ENCODE assay signal across 25 cellular contexts in genomic region chr11:14656536-14657457, GRCh38. TPM values are rescaled to one million over a fixed set of nuclear protein-coding genes. Genes with fewer than 3 reads are reported as not detected.
DNase-seq lines count a peak whose midpoint lies in the region; ATAC-seq and TF ChIP-seq lines count a peak whose summit lies in the region.
"Had no signal": no experiment of that assay in that cellular context is flagged by ENCODE, and none has a peak within 500 bp of the region (broad histone marks: within the 10 kb centered on the region; RNA-seq: fewer than 3 reads in every experiment).

No MANE protein-coding gene starts in this region.

- no peak for TF ChIP-seq POLR2A in right lobe of liver (IDR thresholded peaks at IDR 0.05)

- H3K9ac ChIP-seq in colonic mucosa (ENCODE audit: low read depth in 2 of 2, low read length in 2 of 2) = no peak overlapping the region

- H3K9me3 Mint-ChIP-seq in activated CD4-positive, alpha-beta T cell treated with anti-CD3 and anti-CD28 coated beads, Interleukin-2, amount 10 ng/mL, durations not matched to agents 24 days and 14 days = peaks cover 16% of the 10 kb centered on the region
- H3K9me3 Mint-ChIP-seq: HFFc6 had no signal

- H3K27me3 ChIP-seq in colonic mucosa (no peaks in the 10 kb centered on the region), right lobe of liver (no peaks in the 10 kb centered on the region)
- H3K27me3 ChIP-seq: ascending aorta had no signal

- peak overlapping the region; percentile 17 for H3K4me3 Mint-ChIP-seq in activated CD4-positive, alpha-beta T cell treated with anti-CD3 and anti-CD28 coated beads, Interleukin-2, amount 10 ng/mL, durations not matched to agents 24 days and 14 days
- H3K4me3 Mint-ChIP-seq: activated CD4-positive, alpha-beta T cell treated with anti-CD3 and anti-CD28 coated beads, Interleukin-2, amount 10 ng/mL, durations not matched to agents 7 days and 5 days; HFFc6; neural crest cell had no signal

- H3K27ac Mint-ChIP-seq in activated CD4-positive, alpha-beta T cell treated with anti-CD3 and anti-CD28 coated beads, Interleukin-2, amount 10 ng/mL, durations not matched to agents 24 days and 14 days = peak overlapping the region; percentile 74
- H3K27ac Mint-ChIP-seq: activated CD4-positive, alpha-beta T cell treated with anti-CD3 and anti-CD28 coated beads, Interleukin-2, amount 10 ng/mL, durations not matched to agents 7 days and 5 days; HFFc6 had no signal

- WGBS in right lobe of liver (ENCODE audit: insufficient coverage, low coverage, low lambda C conversion rate, missing lambda C conversion rate) = 40% methylated on average over 4 of the region's 4 CpGs

- H3K4me1 Mint-ChIP-seq in activated CD4-positive, alpha-beta T cell treated with anti-CD3 and anti-CD28 coated beads, Interleukin-2, amount 10 ng/mL, durations not matched to agents 24 days and 14 days = peaks cover 39% of the 10 kb centered on the region
- H3K4me1 Mint-ChIP-seq: neural crest cell had no signal

- no peaks in the 10 kb centered on the region for H3K9me3 ChIP-seq in colonic mucosa
- no peaks in the 10 kb centered on the region for H3K9me3 ChIP-seq in right lobe of liver
- H3K9me3 ChIP-seq: A549, ascending aorta, prostate gland, spleen had no signal

- no peak overlapping the region for H3K4me3 ChIP-seq in colonic mucosa
- no peak overlapping the region for H3K4me3 ChIP-seq in right lobe of liver
- H3K4me3 ChIP-seq: A549, ascending aorta, prostate gland, spleen had no signal

- H3K4me1 ChIP-seq in colonic mucosa = no peaks in the 10 kb centered on the region
- H3K4me1 ChIP-seq in right lobe of liver = peaks cover 0 to 5% (median 0%) of the 10 kb centered on the region in 4 donors
- H3K4me1 ChIP-seq: prostate gland, spleen had no signal

- TF ChIP-seq CTCF in colonic mucosa (IDR thresholded peaks at IDR 0.05) = no peak
- no peak for TF ChIP-seq CTCF in right lobe of liver (IDR thresholded peaks at IDR 0.05)

- H3K27me3 Mint-ChIP-seq in activated CD4-positive, alpha-beta T cell treated with anti-CD3 and anti-CD28 coated beads, Interleukin-2, amount 10 ng/mL, durations not matched to agents 24 days and 14 days = no peaks in the 10 kb centered on the region
- H3K27me3 Mint-ChIP-seq: activated CD4-positive, alpha-beta T cell treated with anti-CD3 and anti-CD28 coated beads, Interleukin-2, amount 10 ng/mL, durations not matched to agents 7 days and 5 days had no signal

- intact Hi-C loops in activated CD4-positive, alpha-beta T cell treated with anti-CD3 and anti-CD28 coated beads, Interleukin-2, amount 10 ng/mL, durations not matched to agents 24 days and 14 days (cut with micrococcal nuclease) = no loop called here
- intact Hi-C loops in colonic mucosa (cut with DNase I) (no loop called here), right lobe of liver (cut with DNase I) (no loop called here)

- no peak for DNase-seq in activated CD4-positive, alpha-beta T cell treated with anti-CD3 and anti-CD28 coated beads, Interleukin-2, amount 10 ng/mL, durations not matched to agents 24 days and 14 days
- no peak for DNase-seq in activated CD4-positive, alpha-beta T cell treated with anti-CD3 and anti-CD28 coated beads, Interleukin-2, amount 50 U/mL, for 4 hours
- DNase-seq in OCI-M1 (lab: John Stamatoyannopoulos, UW) = peak; percentile 94
- no peak for DNase-seq in colonic mucosa
- DNase-seq in right lobe of liver = no peak
- DNase-seq in OCI-M2 (lab: John Stamatoyannopoulos, UW; ENCODE audit: unreplicated experiment) = no peak
- DNase-seq in activated CD8-positive, alpha-beta memory T cell treated with anti-CD3 and anti-CD28 coated beads, Interleukin-2, amount 50 U/mL, for 48 hours = no peak
- DNase-seq: activated CD4-positive, alpha-beta T cell treated with anti-CD3 and anti-CD28 coated beads, Interleukin-2, amount 10 ng/mL, durations not matched to agents 7 days and 5 days; C1 segment of cervical spinal cord; HFFc6; islet precursor cell; KBM-7; mesenchymal stem cell; NCI-H2029 treated with DMSO at 0.1 percent for 48 hours; NCI-H446 treated with DMSO at 0.1 percent for 48 hours; NK-92 treated with Interleukin-12 subunit alpha and Interleukin-12 subunit beta, amount 100 ng/mL, for 24 hours; RPMI8226; spleen; stimulated activated CD8-positive, alpha-beta memory T cell treated with anti-CD3 and anti-CD28 coated beads, Interleukin-4, amount 100 ng/mL, for 48 hours; T1000 had no signal

- H3K36me3 ChIP-seq in colonic mucosa (no peaks in the 10 kb centered on the region), right lobe of liver (peaks cover 0 to 3% (median 0%) of the 10 kb centered on the region in 4 donors)
- H3K36me3 ChIP-seq: ascending aorta, prostate gland had no signal

- peak in 3 of 4 donors; percentile 33 to 57 (median 57) for ATAC-seq in right lobe of liver
- no peak for ATAC-seq in HG02759 (IDR thresholded peaks at IDR 0.05; ENCODE audit: unreplicated experiment)
- ATAC-seq: A549 had no signal

- H3K27ac ChIP-seq in colonic mucosa = peak overlapping the region; percentile 45
- no peak overlapping the region for H3K27ac ChIP-seq in right lobe of liver
- H3K27ac ChIP-seq: A549, ascending aorta, prostate gland, spleen had no signal

- peaks cover 81% of the 10 kb centered on the region for H3K36me3 Mint-ChIP-seq in activated CD4-positive, alpha-beta T cell treated with anti-CD3 and anti-CD28 coated beads, Interleukin-2, amount 10 ng/mL, durations not matched to agents 24 days and 14 days (ENCODE audit: low read depth)

RNA-seq across cellular contexts. Expression of gene PDE3B, which starts 13.2 kb away (rescaled TPM):
- total RNA-seq in activated CD4-positive, alpha-beta T cell treated with anti-CD3 and anti-CD28 coated beads, Interleukin-2, amount 10 ng/mL, durations not matched to agents 24 days and 14 days = 49.3 and 52.8 TPM in 2 replicates
- total RNA-seq in colonic mucosa (10 to 100 TPM; 21.5 to 23.6 TPM), right lobe of liver (10 to 100 TPM; 14.9 to 47.1 (median 28.8) TPM)
